30 cellular contexts compared by ENCODE assay signal in the genomic region with DNA sequence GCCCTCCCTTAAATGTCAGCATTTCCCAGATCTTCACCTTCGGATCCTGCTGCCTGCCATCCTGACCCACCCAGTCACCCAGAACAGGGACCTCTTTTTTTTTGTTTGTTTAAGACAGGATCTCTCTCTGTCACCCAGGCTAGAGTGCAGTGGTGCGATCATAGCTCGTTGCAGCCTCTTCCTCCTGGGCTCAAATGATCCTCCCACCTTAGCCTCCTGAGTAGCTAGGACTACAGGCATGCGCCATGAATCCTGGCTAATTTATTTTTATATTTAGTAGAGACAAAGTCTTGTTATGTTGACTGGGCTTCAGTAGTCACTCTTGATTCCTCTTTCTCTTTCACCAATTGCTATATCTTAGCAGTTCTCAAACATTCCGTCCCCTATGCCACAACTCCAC.
"Had no signal": no experiment of that assay in that cellular context is flagged by ENCODE, and none has a peak within 500 bp of the region (broad histone marks: within the 10 kb centered on the region; RNA-seq: fewer than 3 reads in every experiment).

No MANE protein-coding gene starts in this region.

- DNase-seq: activated CD4-positive, alpha-beta memory T cell treated with anti-CD3 and anti-CD28 coated beads for 36 hours; activated CD4-positive, alpha-beta T cell treated with anti-CD3 and anti-CD28 coated beads for 36 hours; activated CD4-positive, alpha-beta T cell treated with anti-CD3 and anti-CD28 coated beads, Interleukin-2, amount 10 ng/mL, durations not matched to agents 24 days and 14 days; activated CD4-positive, CD25-positive, alpha-beta regulatory T cell; activated CD4-positive, CD25-positive, alpha-beta regulatory T cell treated with anti-CD3 and anti-CD28 coated beads, Interleukin-2, amount 50 U/mL, for 72 hours; activated CD8-positive, alpha-beta memory T cell treated with anti-CD3 and anti-CD28 coated beads, Interleukin-2, amount 10 ng/mL, durations not matched to agents 7 days and 5 days; activated CD8-positive, alpha-beta memory T cell treated with anti-CD3 and anti-CD28 coated beads, Interleukin-2, amount 50 U/mL, for 4 hours; activated CD8-positive, alpha-beta T cell treated with anti-CD3 and anti-CD28 coated beads, Interleukin-2, amount 10 ng/mL, durations not matched to agents 7 days and 5 days; activated effector memory CD4-positive, alpha-beta T cell treated with anti-CD3 and anti-CD28 coated beads, Interleukin-2, amount 50 U/mL, for 16 hours; activated naive CD4-positive, alpha-beta T cell treated with anti-CD3 and anti-CD28 coated beads for 36 hours; activated naive CD8-positive, alpha-beta T cell treated with anti-CD3 and anti-CD28 coated beads for 36 hours; activated naive CD8-positive, alpha-beta T cell treated with anti-CD3 and anti-CD28 coated beads, Interleukin-2, amount 50 U/mL, for 24 hours; activated T-cell treated with anti-CD3 and anti-CD28 coated beads, Interleukin-2, amount 50 U/mL, for 1 hour; activated T-cell treated with anti-CD3 and anti-CD28 coated beads, Interleukin-2, amount 50 U/mL, for 48 hours; adrenal gland; central memory CD4-positive, alpha-beta T cell; cerebellar nuclear complex; colonic mucosa; effector CD4-positive, alpha-beta T cell; effector memory CD8-positive, alpha-beta T cell; erythroblast; esophagus squamous epithelium; foreskin melanocyte; heart right ventricle; T-helper 2 cell had no signal

- H3K36me3 Mint-ChIP-seq: activated CD4-positive, alpha-beta memory T cell treated with anti-CD3 and anti-CD28 coated beads for 36 hours; activated CD8-positive, alpha-beta memory T cell treated with anti-CD3 and anti-CD28 coated beads, Interleukin-2, amount 10 ng/mL, durations not matched to agents 7 days and 5 days; brain had no signal

- H3K27ac Mint-ChIP-seq: activated CD4-positive, alpha-beta memory T cell treated with anti-CD3 and anti-CD28 coated beads for 36 hours; activated CD4-positive, alpha-beta T cell treated with anti-CD3 and anti-CD28 coated beads for 36 hours; activated CD4-positive, alpha-beta T cell treated with anti-CD3 and anti-CD28 coated beads, Interleukin-2, amount 10 ng/mL, durations not matched to agents 24 days and 14 days; activated CD8-positive, alpha-beta memory T cell treated with anti-CD3 and anti-CD28 coated beads, Interleukin-2, amount 10 ng/mL, durations not matched to agents 7 days and 5 days; activated CD8-positive, alpha-beta T cell treated with anti-CD3 and anti-CD28 coated beads, Interleukin-2, amount 10 ng/mL, durations not matched to agents 7 days and 5 days; activated naive CD4-positive, alpha-beta T cell treated with anti-CD3 and anti-CD28 coated beads for 36 hours; activated naive CD4-positive, alpha-beta T cell treated with anti-CD3 and anti-CD28 coated beads, Interleukin-2, amount 50 U/mL, for 24 hours; activated naive CD8-positive, alpha-beta T cell treated with anti-CD3 and anti-CD28 coated beads for 36 hours; activated naive CD8-positive, alpha-beta T cell treated with anti-CD3 and anti-CD28 coated beads, Interleukin-2, amount 50 U/mL, for 24 hours; activated T-helper 1 cell treated with anti-CD3 and anti-CD28 coated beads, Interleukin-12 subunit alpha, Interleukin-12 subunit beta, Interleukin-2, Interleukin-4 antibody, amounts not matched to agents 30 ng/mL and 10 ng/mL and 1 ng/mL, durations not matched to agents 14 hours and 24 hours and 36 hours; activated T-helper 2 cell treated with anti-CD3 and anti-CD28 coated beads, Interferon-gamma antibody, Interleukin-2, Interleukin-4, amounts not matched to agents 10 μg/mL and 5 μg/mL and 100 μg/mL, durations not matched to agents 14 hours and 24 hours and 36 hours; brain; effector memory CD8-positive, alpha-beta T cell had no signal

- H3K4me1 Mint-ChIP-seq: activated naive CD8-positive, alpha-beta T cell treated with anti-CD3 and anti-CD28 coated beads for 36 hours had no signal

- H3K9me3 Mint-ChIP-seq: activated CD4-positive, alpha-beta memory T cell treated with anti-CD3 and anti-CD28 coated beads for 36 hours; activated CD4-positive, alpha-beta T cell treated with anti-CD3 and anti-CD28 coated beads, Interleukin-2, amount 10 ng/mL, durations not matched to agents 24 days and 14 days; activated naive CD4-positive, alpha-beta T cell treated with anti-CD3 and anti-CD28 coated beads for 36 hours; activated naive CD4-positive, alpha-beta T cell treated with anti-CD3 and anti-CD28 coated beads, Interleukin-2, amount 50 U/mL, for 24 hours; activated naive CD8-positive, alpha-beta T cell treated with anti-CD3 and anti-CD28 coated beads for 36 hours; activated naive CD8-positive, alpha-beta T cell treated with anti-CD3 and anti-CD28 coated beads, Interleukin-2, amount 50 U/mL, for 24 hours; activated T-helper 1 cell treated with anti-CD3 and anti-CD28 coated beads, Interleukin-12 subunit alpha, Interleukin-12 subunit beta, Interleukin-2, Interleukin-4 antibody, amounts not matched to agents 30 ng/mL and 10 ng/mL and 1 ng/mL, durations not matched to agents 14 hours and 24 hours and 36 hours; activated T-helper 2 cell treated with anti-CD3 and anti-CD28 coated beads, Interferon-gamma antibody, Interleukin-2, Interleukin-4, amounts not matched to agents 10 μg/mL and 5 μg/mL and 100 μg/mL, durations not matched to agents 14 hours and 24 hours and 36 hours; brain; effector memory CD8-positive, alpha-beta T cell had no signal

- H3K4me3 Mint-ChIP-seq: activated CD4-positive, alpha-beta memory T cell treated with anti-CD3 and anti-CD28 coated beads for 36 hours; activated CD4-positive, alpha-beta T cell treated with anti-CD3 and anti-CD28 coated beads for 36 hours; activated CD4-positive, alpha-beta T cell treated with anti-CD3 and anti-CD28 coated beads, Interleukin-2, amount 10 ng/mL, durations not matched to agents 24 days and 14 days; activated CD8-positive, alpha-beta memory T cell treated with anti-CD3 and anti-CD28 coated beads, Interleukin-2, amount 10 ng/mL, durations not matched to agents 7 days and 5 days; activated CD8-positive, alpha-beta T cell treated with anti-CD3 and anti-CD28 coated beads, Interleukin-2, amount 10 ng/mL, durations not matched to agents 7 days and 5 days; activated naive CD4-positive, alpha-beta T cell treated with anti-CD3 and anti-CD28 coated beads for 36 hours; activated naive CD4-positive, alpha-beta T cell treated with anti-CD3 and anti-CD28 coated beads, Interleukin-2, amount 50 U/mL, for 24 hours; activated naive CD8-positive, alpha-beta T cell treated with anti-CD3 and anti-CD28 coated beads for 36 hours; activated naive CD8-positive, alpha-beta T cell treated with anti-CD3 and anti-CD28 coated beads, Interleukin-2, amount 50 U/mL, for 24 hours; activated T-helper 1 cell treated with anti-CD3 and anti-CD28 coated beads, Interleukin-12 subunit alpha, Interleukin-12 subunit beta, Interleukin-2, Interleukin-4 antibody, amounts not matched to agents 30 ng/mL and 10 ng/mL and 1 ng/mL, durations not matched to agents 14 hours and 24 hours and 36 hours; brain; effector memory CD8-positive, alpha-beta T cell had no signal

- ATAC-seq: activated CD4-positive, alpha-beta T cell treated with anti-CD3 and anti-CD28 coated beads for 36 hours; activated CD8-positive, alpha-beta memory T cell treated with anti-CD3 and anti-CD28 coated beads, Interleukin-2, amount 10 ng/mL, durations not matched to agents 7 days and 5 days; activated CD8-positive, alpha-beta T cell treated with anti-CD3 and anti-CD28 coated beads, Interleukin-2, amount 10 ng/mL, durations not matched to agents 7 days and 5 days; activated naive CD8-positive, alpha-beta T cell treated with anti-CD3 and anti-CD28 coated beads, Interleukin-2, amount 50 U/mL, for 24 hours; effector memory CD8-positive, alpha-beta T cell; gastroesophageal sphincter; heart right ventricle had no signal
